26 cellular contexts compared by ENCODE assay signal in genomic region chr18:78999939-79000338, GRCh38. TPM values are rescaled to one million over a fixed set of nuclear protein-coding genes. Genes with fewer than 3 reads are reported as not detected.
A peak's percentile ranks its signal among the peaks of the same experiment; 100 is the strongest.
DNase-seq lines count a peak whose midpoint lies in the region; ATAC-seq and TF ChIP-seq lines count a peak whose summit lies in the region.
"Had no signal": no experiment of that assay in that cellular context is flagged by ENCODE, and none has a peak within 500 bp of the region (broad histone marks: within the 10 kb centered on the region; RNA-seq: fewer than 3 reads in every experiment).

No MANE protein-coding gene starts in this region.

- CTCF ChIA-PET in Caco-2 (lab: Charles Lee), result no interaction called here
- CTCF ChIA-PET in activated CD4-positive, alpha-beta memory T cell treated with anti-CD3 and anti-CD28 coated beads for 36 hours (lab: Charles Lee), result no interaction called here

- H3K9me3 ChIP-seq in Caco-2 (no peaks in the 10 kb centered on the region), left lung (no peaks in the 10 kb centered on the region)
- H3K9me3 ChIP-seq: adrenal gland, BE2C, breast epithelium, heart right ventricle, tibial nerve had no signal

- TF ChIP-seq CTCF in Caco-2 (IDR thresholded peaks at IDR 0.05; ENCODE audit: insufficient read depth in 1 of 2, low read depth in 1 of 2, low read length in 1 of 2, severe bottlenecking in 1 of 2, unreplicated experiment in 1 of 2) (no peak), left lung (IDR thresholded peaks at IDR 0.05) (no peak)

- POLR2A ChIA-PET in Caco-2 (lab: Charles Lee), result no interaction called here
- POLR2A ChIA-PET in activated CD4-positive, alpha-beta memory T cell treated with anti-CD3 and anti-CD28 coated beads for 36 hours (lab: Charles Lee), result no interaction called here

- ATAC-seq in left lung (peak; percentile 30), HG02970 (IDR thresholded peaks at IDR 0.05; ENCODE audit: low FRiP score, unreplicated experiment) (no peak), HG03280 (IDR thresholded peaks at IDR 0.05; ENCODE audit: unreplicated experiment) (no peak)
- ATAC-seq: activated CD8-positive, alpha-beta T cell treated with anti-CD3 and anti-CD28 coated beads, Interleukin-2, amount 10 ng/mL, durations not matched to agents 7 days and 5 days; GM23338; heart right ventricle had no signal

- H3K4me1 ChIP-seq in Caco-2, result no peaks in the 10 kb centered on the region
- no peaks in the 10 kb centered on the region for H3K4me1 ChIP-seq in left lung
- H3K4me1 ChIP-seq: adrenal gland, BE2C, breast epithelium, heart right ventricle, tibial nerve had no signal

- H3K36me3 Mint-ChIP-seq in Caco-2 (ENCODE audit: insufficient read depth, unreplicated experiment), result no peaks in the 10 kb centered on the region
- no peaks in the 10 kb centered on the region for H3K36me3 Mint-ChIP-seq in activated CD4-positive, alpha-beta memory T cell treated with anti-CD3 and anti-CD28 coated beads for 36 hours
- H3K36me3 Mint-ChIP-seq: immature natural killer cell had no signal

- H3K27ac Mint-ChIP-seq in Caco-2 (ENCODE audit: unreplicated experiment), result no peak overlapping the region
- no peak overlapping the region for H3K27ac Mint-ChIP-seq in activated CD4-positive, alpha-beta memory T cell treated with anti-CD3 and anti-CD28 coated beads for 36 hours
- H3K27ac Mint-ChIP-seq: activated B cell treated with CpG ODN at 0.5 μM for 24 hours; activated CD8-positive, alpha-beta T cell treated with anti-CD3 and anti-CD28 coated beads, Interleukin-2, amount 10 ng/mL, durations not matched to agents 7 days and 5 days; GM23338; immature natural killer cell; stimulated activated naive CD8-positive, alpha-beta T cell treated with anti-CD3 and anti-CD28 coated beads, Interleukin-15, Interleukin-2, amounts not matched to agents 100 ng/mL and 50 ng/mL, for 24 hours had no signal

- no peaks in the 10 kb centered on the region for H3K9me3 Mint-ChIP-seq in Caco-2 (ENCODE audit: unreplicated experiment)
- H3K9me3 Mint-ChIP-seq in activated CD4-positive, alpha-beta memory T cell treated with anti-CD3 and anti-CD28 coated beads for 36 hours, result no peaks in the 10 kb centered on the region
- H3K9me3 Mint-ChIP-seq: activated B cell treated with CpG ODN at 0.5 μM for 24 hours; GM23338; immature natural killer cell; stimulated activated naive CD8-positive, alpha-beta T cell treated with anti-CD3 and anti-CD28 coated beads, Interleukin-15, Interleukin-2, amounts not matched to agents 100 ng/mL and 50 ng/mL, for 24 hours had no signal

- no peak overlapping the region for H3K27ac ChIP-seq in left lung
- H3K27ac ChIP-seq: adrenal gland, breast epithelium, coronary artery, heart right ventricle, tibial nerve had no signal

- no peak overlapping the region for H3K4me3 ChIP-seq in Caco-2 (ENCODE audit: low read depth, low read length)
- no peak overlapping the region for H3K4me3 ChIP-seq in left lung
- H3K4me3 ChIP-seq: adrenal gland, breast epithelium, coronary artery, GM23338, heart right ventricle, tibial nerve had no signal

- no peaks in the 10 kb centered on the region for H3K4me1 Mint-ChIP-seq in Caco-2 (ENCODE audit: low read depth, unreplicated experiment)
- H3K4me1 Mint-ChIP-seq in activated CD4-positive, alpha-beta memory T cell treated with anti-CD3 and anti-CD28 coated beads for 36 hours (ENCODE audit: low read depth), result no peaks in the 10 kb centered on the region
- H3K4me1 Mint-ChIP-seq: activated B cell treated with CpG ODN at 0.5 μM for 24 hours, immature natural killer cell had no signal

- no peaks in the 10 kb centered on the region for H3K27me3 Mint-ChIP-seq in Caco-2 (ENCODE audit: insufficient read depth, unreplicated experiment)
- peaks cover 3% of the 10 kb centered on the region for H3K27me3 Mint-ChIP-seq in activated CD4-positive, alpha-beta memory T cell treated with anti-CD3 and anti-CD28 coated beads for 36 hours

- DNase-seq in Caco-2 (peak; percentile 42 to 48), LoVo (ENCODE audit: low spot score) (peak; percentile 2), NCI-H748 treated with DMSO at 0.1 percent for 48 hours (lab: John Stamatoyannopoulos, UW) (peak; percentile 89), left lung (no peak), NOMO-1 treated with DMSO at 0.1 percent for 48 hours (lab: John Stamatoyannopoulos, UW; ENCODE audit: unreplicated experiment) (no peak)
- DNase-seq in activated CD4-positive, alpha-beta memory T cell treated with anti-CD3 and anti-CD28 coated beads for 36 hours, result no peak
- DNase-seq: activated B cell treated with CpG ODN at 0.5 μM for 24 hours; activated CD8-positive, alpha-beta T cell treated with anti-CD3 and anti-CD28 coated beads, Interleukin-2, amount 10 ng/mL, durations not matched to agents 7 days and 5 days; activated T-cell treated with anti-CD3 and anti-CD28 coated beads, Interleukin-2, amount 50 U/mL, for 1 hour; adrenal gland; BE2C; GF-D8; heart right ventricle; immature natural killer cell; NCI-H1105; stimulated activated CD4-positive, alpha-beta T cell treated with anti-CD3 and anti-CD28 coated beads, Interleukin-4, amount 100 ng/mL, for 1 hour had no signal

- intact Hi-C loops in Caco-2 (cut with micrococcal nuclease; ENCODE audit: unreplicated experiment) (no loop called here), left lung (cut with DNase I) (no loop called here)
- intact Hi-C loops in activated CD4-positive, alpha-beta memory T cell treated with anti-CD3 and anti-CD28 coated beads for 36 hours (cut with micrococcal nuclease), result no loop called here

- H3K36me3 ChIP-seq in Caco-2 (ENCODE audit: control insufficient read depth, insufficient read depth, low read length) (no peaks in the 10 kb centered on the region), left lung (no peaks in the 10 kb centered on the region)
- H3K36me3 ChIP-seq: adrenal gland, BE2C, breast epithelium, heart right ventricle, tibial nerve had no signal

- H3K27me3 ChIP-seq in Caco-2 (replicated peaks; ENCODE audit: control insufficient read depth, insufficient read depth, low read length) (no peaks in the 10 kb centered on the region), left lung (peaks cover 0 to 47% of the 10 kb centered on the region in 2 donors)
- H3K27me3 ChIP-seq: adrenal gland, breast epithelium, tibial nerve had no signal

- no peak overlapping the region for H3K4me3 Mint-ChIP-seq in Caco-2 (ENCODE audit: unreplicated experiment)
- no peak overlapping the region for H3K4me3 Mint-ChIP-seq in activated CD4-positive, alpha-beta memory T cell treated with anti-CD3 and anti-CD28 coated beads for 36 hours
- H3K4me3 Mint-ChIP-seq: activated B cell treated with CpG ODN at 0.5 μM for 24 hours; activated CD8-positive, alpha-beta T cell treated with anti-CD3 and anti-CD28 coated beads, Interleukin-2, amount 10 ng/mL, durations not matched to agents 7 days and 5 days; GM23338; immature natural killer cell; stimulated activated naive CD8-positive, alpha-beta T cell treated with anti-CD3 and anti-CD28 coated beads, Interleukin-15, Interleukin-2, amounts not matched to agents 100 ng/mL and 50 ng/mL, for 24 hours had no signal

- no TSS peak for BruUV-seq in Caco-2 (replicated peaks; lab: Mats Ljungman, UMichigan)

RNA-seq across cellular contexts. Expression of gene SALL3, which starts 20.3 kb away (rescaled TPM):
- total RNA-seq in Caco-2 (2022) (not detected in 2 replicates), left lung (not detected)
- not detected for total RNA-seq in activated CD4-positive, alpha-beta memory T cell treated with anti-CD3 and anti-CD28 coated beads for 36 hours
- total RNA-seq: activated B cell treated with CpG ODN at 0.5 μM for 24 hours; activated CD8-positive, alpha-beta T cell treated with anti-CD3 and anti-CD28 coated beads, Interleukin-2, amount 10 ng/mL, durations not matched to agents 7 days and 5 days; breast epithelium; HT1080; SK-MEL-5; T-helper 2 cell treated with Interferon-gamma antibody and Interleukin-4, amounts not matched to agents 100 ng/mL and 5 ng/mL, for 36 hours; tibial nerve had no signal

Comparison
In these comparisons a context has a peak if more than half of its experiments do, and no peak if none do; other contexts are left out.
1. DNase-seq: peak in Caco-2 (2 of 2), LoVo (single experiment) and NCI-H748 treated with DMSO at 0.1 percent for 48 hours (single experiment); none in left lung (0 of 2), activated CD4-positive, alpha-beta memory T cell treated with anti-CD3 and anti-CD28 coated beads for 36 hours (single experiment) and NOMO-1 treated with DMSO at 0.1 percent for 48 hours (single experiment).